ENCODE assay signal across 4 cellular contexts in the genomic region with DNA sequence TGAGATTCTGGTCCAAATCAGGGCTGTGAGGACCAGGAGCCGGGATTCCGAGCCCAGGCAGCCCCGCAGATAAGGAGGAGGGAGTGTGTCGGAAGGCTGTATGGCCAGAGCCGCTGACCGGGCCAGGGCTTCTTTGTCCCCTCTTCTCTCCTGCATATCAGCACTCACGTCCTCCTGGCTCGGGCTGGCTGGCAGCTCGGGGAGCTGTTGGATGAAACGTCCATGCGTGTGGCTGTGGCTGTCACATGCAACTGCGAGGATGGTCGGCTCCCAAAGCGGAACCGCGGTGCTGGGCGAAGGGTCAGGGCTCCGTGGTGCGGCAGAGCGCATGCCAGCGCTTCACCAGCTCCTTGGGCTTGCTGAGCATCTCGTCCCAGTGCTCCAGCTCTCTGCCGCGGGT. TPM values are rescaled to one million over a fixed set of nuclear protein-coding genes. Genes with fewer than 3 reads are reported as not detected.
"Had no signal": no experiment of that assay in that cellular context is flagged by ENCODE, and none has a peak within 500 bp of the region (broad histone marks: within the 10 kb centered on the region; RNA-seq: fewer than 3 reads in every experiment).

No MANE protein-coding gene starts in this region.

RNA-seq across cellular contexts. Expression of a gene that starts 9.5 kb away (rescaled TPM):
- total RNA-seq: H7, HepG2, HT1080 had no signal
- polyA plus RNA-seq: HepG2, IgD-negative memory B cell had no signal
